In the genomic region with DNA sequence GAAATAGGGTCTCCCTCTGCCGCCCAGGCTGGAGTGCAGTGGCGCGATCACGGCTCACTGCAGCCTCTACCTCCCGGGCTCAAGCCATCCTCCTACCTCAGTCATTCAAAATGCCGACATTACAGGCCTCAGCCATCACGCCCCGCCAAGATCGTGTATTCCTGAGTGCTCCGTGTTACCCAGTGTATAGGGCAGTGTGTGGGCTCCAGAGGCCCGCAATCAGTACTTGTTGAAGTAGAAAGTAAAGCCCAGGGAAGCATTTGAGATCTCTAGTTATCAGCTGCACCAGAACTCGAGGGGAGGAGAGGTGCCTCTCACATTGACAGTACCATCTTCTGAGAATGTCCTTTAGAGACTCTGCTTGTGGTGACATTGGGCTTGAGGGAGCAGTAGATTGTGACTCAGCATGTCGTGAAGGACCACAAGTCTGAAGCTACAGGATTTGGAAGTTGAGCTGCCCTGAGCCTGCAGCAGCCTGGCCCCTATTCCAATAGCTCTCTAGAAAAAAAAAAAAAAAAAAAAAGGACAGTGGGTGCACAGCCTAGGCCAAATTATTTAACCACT, we compare ENCODE assay signal across 8 cellular contexts. TPM values are rescaled to one million over a fixed set of nuclear protein-coding genes. Genes with fewer than 3 reads are reported as not detected.
A peak's percentile ranks its signal among the peaks of the same experiment; 100 is the strongest.
DNase-seq lines count a peak whose midpoint lies in the region; ATAC-seq and TF ChIP-seq lines count a peak whose summit lies in the region.

No MANE protein-coding gene starts in this region.

- H3K9me3 ChIP-seq in heart left ventricle (no peaks in the 10 kb centered on the region), Panc1 (ENCODE audit: control insufficient read depth, insufficient read depth, low read depth, low read length) (no peaks in the 10 kb centered on the region), thoracic aorta (no peaks in the 10 kb centered on the region)

- H3K27ac ChIP-seq in heart left ventricle (no peak overlapping the region), Panc1 (ENCODE audit: low read length) (peak overlapping the region; percentile 94), thoracic aorta (no peak overlapping the region)

- POLR2A ChIA-PET in Panc1 (lab: Charles Lee) = interaction anchor here (0.7 kb wide), 1 partner anchor 75 kb away, joined by 8 read pairs; no protein-coding TSS in a partner anchor

- H3K4me3 ChIP-seq in heart left ventricle (peak overlapping the region in 7 of 12 donors; percentile 68 to 100 (median 97)), Panc1 (ENCODE audit: low read depth in 2 of 2, low read length in 2 of 2) (peak overlapping the region; percentile 78 to 89; a peak in 3 of 4 replicates), thoracic aorta (peak overlapping the region; percentile 95)

- no peaks in the 10 kb centered on the region for H3K27me3 ChIP-seq in heart left ventricle
- H3K27me3 ChIP-seq in Panc1 (ENCODE audit: control insufficient read depth, insufficient read depth, low read length) = no peaks in the 10 kb centered on the region
- H3K27me3 ChIP-seq in thoracic aorta (replicated peaks; ENCODE audit: insufficient read depth) = no peaks in the 10 kb centered on the region

- CTCF ChIA-PET in Panc1 (lab: Charles Lee) = interaction anchor here (0.6 to 1.1 kb wide), 3 partner anchors 10 to 46 kb away, joined by 4 to 14 read pairs (median 8); no protein-coding TSS in a partner anchor

- in situ Hi-C loops in Panc1 (cut with HindIII; ENCODE audit: low pct_unique_long_range_greater_than_20kb, low sequenced_read_pairs) = no loop called here

- TF ChIP-seq POLR2A in heart left ventricle (IDR thresholded peaks at IDR 0.05) (no peak), erythroblast (IDR thresholded peaks at IDR 0.05; ENCODE audit: low read length) (no peak)

- H3K36me3 ChIP-seq in heart left ventricle = no peaks in the 10 kb centered on the region
- H3K36me3 ChIP-seq in Panc1 (ENCODE audit: control insufficient read depth, insufficient read depth, low read length) = peaks cover 3% of the 10 kb centered on the region; the same call in 1 of the 2 replicates
- no peaks in the 10 kb centered on the region for H3K36me3 ChIP-seq in thoracic aorta

- no peak for ATAC-seq in heart left ventricle
- no peak for ATAC-seq in left cardiac atrium
- ATAC-seq in Panc1 = no peak
- ATAC-seq in thoracic aorta (ENCODE audit: insufficient number of reproducible peaks, low FRiP score, low read depth) = no peak

- TF ChIP-seq CTCF in heart left ventricle (IDR thresholded peaks at IDR 0.05) = no peak
- TF ChIP-seq CTCF in Panc1 (IDR thresholded peaks at IDR 0.05) = no peak
- no peak for TF ChIP-seq CTCF in thoracic aorta (IDR thresholded peaks at IDR 0.05)

- H3K4me1 ChIP-seq in heart left ventricle (peaks cover 0 to 30% (median 13%) of the 10 kb centered on the region in 12 donors), Panc1 (ENCODE audit: control insufficient read depth, insufficient read depth, low read length) (peaks cover 16% of the 10 kb centered on the region), thoracic aorta (ENCODE audit: control insufficient read depth in 1 of 2, low read depth in 2 of 2) (peaks cover 11 to 16% of the 10 kb centered on the region in 2 donors)

- intact Hi-C loops in heart left ventricle (cut with DNase I) = loop anchor here in 5 of 10 donors (5.0 kb wide), 5 partner anchors 32 to 53 kb away; no protein-coding TSS in a partner anchor
- intact Hi-C loops in left cardiac atrium (cut with DNase I) = no loop called here
- intact Hi-C loops in Panc1 (cut with micrococcal nuclease; ENCODE audit: unreplicated experiment) = no loop called here

- DNase-seq in heart left ventricle (no peak), left cardiac atrium (no peak), Panc1 (ENCODE audit: low read depth, low spot score) (no peak), erythroblast (lab: John Stamatoyannopoulos, UW) (peak; percentile 93 to 97), thoracic aorta (ENCODE audit: low spot score) (no peak), SKM-1 treated with dmso at 0.1 percent for 144 hours (lab: John Stamatoyannopoulos, UW; ENCODE audit: unreplicated experiment) (no peak), NCI-H748 treated with DMSO at 0.1 percent for 48 hours (lab: John Stamatoyannopoulos, UW) (no peak), UCSD-AML1 (lab: John Stamatoyannopoulos, UW; ENCODE audit: unreplicated experiment) (no peak)

- WGBS in heart left ventricle, 4 donors = 51 to 63% (median 57%) methylated on average over 13 of the region's 13 CpGs

- no TSS peak for BruUV-seq in Panc1 (replicated peaks; lab: Mats Ljungman, UMichigan)

RNA-seq across cellular contexts. Expression of a gene that starts 1.1 kb away (rescaled TPM):
- total RNA-seq in heart left ventricle (10 to 100 TPM; 28.2 to 39.7 (median 30.9) TPM), left cardiac atrium (10 to 100 TPM; 38.9 to 39.3 TPM), Panc1 (2021; ENCODE audit: unreplicated experiment) (99.6 TPM), thoracic aorta (10 to 100 TPM; 57.8 to 83.9 TPM)
- polyA plus RNA-seq in heart left ventricle = 10 to 100 TPM; 22.7 to 36.1 TPM
- 92.9 TPM for polyA plus RNA-seq in Panc1 (2012; ENCODE audit: insufficient read length)

RNA-seq across cellular contexts. Expression of a gene that starts 29.6 kb away (rescaled TPM):
- total RNA-seq in heart left ventricle (10 to 100 TPM in 3 of 9 donors, 1 to 10 TPM in 6; 2.6 to 13.8 (median 4.6) TPM), left cardiac atrium (10 to 100 TPM in 1 of 2 donors, 1 to 10 TPM in 1; 4.8 to 27.9 TPM), Panc1 (2021; ENCODE audit: unreplicated experiment) (18.2 TPM), thoracic aorta (10 to 100 TPM; 46.8 to 47.4 TPM)
- polyA plus RNA-seq in heart left ventricle = 10 to 100 TPM in 1 of 2 donors, 1 to 10 TPM in 1; 2.6 to 20.5 TPM
- polyA plus RNA-seq in Panc1 (2012; ENCODE audit: insufficient read length) = 17.7 TPM

RNA-seq across cellular contexts. Expression of a gene that starts 46.8 kb away (rescaled TPM):
- total RNA-seq in heart left ventricle (1 to 10 TPM; 1.0 to 2.7 (median 1.6) TPM), left cardiac atrium (1 to 10 TPM; 1.9 to 3.9 TPM), Panc1 (2021; ENCODE audit: unreplicated experiment) (0.92 TPM), thoracic aorta (1 to 10 TPM; 6.1 to 6.9 TPM)
- 1 to 10 TPM; 2.1 to 2.7 TPM for polyA plus RNA-seq in heart left ventricle
- 2.1 TPM for polyA plus RNA-seq in Panc1 (2012; ENCODE audit: insufficient read length)

Comparison
In these comparisons a context has a peak if more than half of its experiments do, and no peak if none do; other contexts are left out.
1. DNase-seq: peak in erythroblast (2 of 2); none in heart left ventricle (0 of 5), left cardiac atrium (single experiment), Panc1 (single experiment), thoracic aorta (single experiment), SKM-1 treated with dmso at 0.1 percent for 144 hours (single experiment), NCI-H748 treated with DMSO at 0.1 percent for 48 hours (single experiment) and UCSD-AML1 (single experiment).
2. Peak in every context shown above with its lines, with median percentiles within 50 percentile points of each other: H3K4me3 ChIP-seq.